11 cellular contexts compared by ENCODE assay signal in genomic region chr12:113932411-113933196, GRCh38. TPM values are rescaled to one million over a fixed set of nuclear protein-coding genes. Genes with fewer than 3 reads are reported as not detected.
DNase-seq lines count a peak whose midpoint lies in the region; ATAC-seq, FAIRE-seq and TF ChIP-seq lines count a peak whose summit lies in the region.
"Had no signal": no experiment of that assay in that cellular context is flagged by ENCODE, and none has a peak within 500 bp of the region (broad histone marks: within the 10 kb centered on the region; RNA-seq: fewer than 3 reads in every experiment).

No MANE protein-coding gene starts in this region.

- H3K27ac ChIP-seq in GM23338 (ENCODE audit: low read depth) (peak overlapping the region; percentile 55; the same call in 1 of the 2 replicates), astrocyte (ENCODE audit: low read depth, low read length) (peak overlapping the region; percentile 59)

- H2AFZ ChIP-seq in GM23338 (no peak overlapping the region), astrocyte (ENCODE audit: low read depth, low read length) (no peak overlapping the region)

- ATAC-seq in GM23338 = peak; percentile 26
- ATAC-seq in left ventricle myocardium superior = peak; percentile 40
- no peak for ATAC-seq in GM19463 (IDR thresholded peaks at IDR 0.05; ENCODE audit: unreplicated experiment)
- ATAC-seq: SK-N-SH treated with all-trans-retinoic acid at 6 μM for 48 hours; stimulated activated naive CD8-positive, alpha-beta T cell treated with anti-CD3 and anti-CD28 coated beads, Interleukin-15, amount 100 ng/mL, for 72 hours had no signal

- no peaks in the 10 kb centered on the region for H3K9me3 ChIP-seq in astrocyte (ENCODE audit: insufficient read depth, low read depth, low read length)

- H3K36me3 Mint-ChIP-seq in GM23338 (ENCODE audit: low read depth) = peaks cover 35% of the 10 kb centered on the region
- H3K36me3 Mint-ChIP-seq in astrocyte (ENCODE audit: low read depth, unreplicated experiment) = peaks cover 10% of the 10 kb centered on the region

- H3K9ac ChIP-seq in astrocyte (ENCODE audit: low read length) = peak overlapping the region; percentile 63

- peaks cover 41% of the 10 kb centered on the region for H3K4me1 Mint-ChIP-seq in GM23338
- peaks cover 6% of the 10 kb centered on the region for H3K4me1 Mint-ChIP-seq in astrocyte (ENCODE audit: low read depth, unreplicated experiment)

- FAIRE-seq in astrocyte (lab: Jason Lieb, UNC) = no peak

- peaks cover 10% of the 10 kb centered on the region; the same call in 1 of the 2 replicates for H3K36me3 ChIP-seq in GM23338 (ENCODE audit: insufficient read depth)
- H3K36me3 ChIP-seq in astrocyte (ENCODE audit: insufficient read depth, low read length) = peaks cover 5% of the 10 kb centered on the region

- H3K27ac Mint-ChIP-seq in GM23338 (peak overlapping the region; percentile 93), astrocyte (ENCODE audit: unreplicated experiment) (no peak overlapping the region)

- H3F3A ChIP-seq in GM23338 (replicated peaks; ENCODE audit: low read depth) = no peaks in the 10 kb centered on the region

- H4K20me1 ChIP-seq in GM23338 (replicated peaks; ENCODE audit: insufficient read depth) = no peaks in the 10 kb centered on the region; the same call in 1 of the 2 replicates
- peaks cover 7% of the 10 kb centered on the region for H4K20me1 ChIP-seq in astrocyte (ENCODE audit: insufficient read depth, low read length)

- H3K27me3 Mint-ChIP-seq in GM23338 (ENCODE audit: insufficient read depth, low read depth, poor library complexity) (peaks cover 3% of the 10 kb centered on the region), astrocyte (ENCODE audit: low read depth, unreplicated experiment) (no peaks in the 10 kb centered on the region)
- H3K27me3 Mint-ChIP-seq: stimulated activated naive CD8-positive, alpha-beta T cell treated with anti-CD3 and anti-CD28 coated beads, Interleukin-15, amount 100 ng/mL, for 72 hours had no signal

- H3K4me2 ChIP-seq in GM23338 (no peak overlapping the region), astrocyte (ENCODE audit: low read length) (peak overlapping the region; percentile 51)

- peak; percentile 16 for DNase-seq in GM23338 (ENCODE audit: low spot score)
- DNase-seq in astrocyte (ENCODE audit: low read depth) = peak; percentile 12
- peak; percentile 40 for DNase-seq in left ventricle myocardium superior
- peak; percentile 92 for DNase-seq in pons (ENCODE audit: low spot score)
- no peak for DNase-seq in NCI-H2107 (lab: John Stamatoyannopoulos, UW)
- DNase-seq in NK-92 (lab: John Stamatoyannopoulos, UW; ENCODE audit: unreplicated experiment) = no peak
- no peak for DNase-seq in NCI-H2081 treated with DMSO at 0.1 percent for 48 hours (lab: John Stamatoyannopoulos, UW)
- DNase-seq: NCI-H1105 treated with DMSO at 0.1 percent for 48 hours; stimulated activated naive CD8-positive, alpha-beta T cell treated with anti-CD3 and anti-CD28 coated beads, Interleukin-15, amount 100 ng/mL, for 72 hours had no signal

- no peak overlapping the region for H3K4me3 ChIP-seq in GM23338
- H3K4me3 ChIP-seq in astrocyte (ENCODE audit: insufficient read depth, low read depth, low read length) = no peak overlapping the region

- intact Hi-C loops in left ventricle myocardium superior (cut with micrococcal nuclease) = no loop called here

- H3K79me2 ChIP-seq in GM23338 (replicated peaks; ENCODE audit: insufficient read depth) (no peaks in the 10 kb centered on the region), astrocyte (ENCODE audit: insufficient read depth, low read length) (no peaks in the 10 kb centered on the region)

- H3K9me3 Mint-ChIP-seq in GM23338 (no peaks in the 10 kb centered on the region), astrocyte (ENCODE audit: unreplicated experiment) (no peaks in the 10 kb centered on the region)
- H3K9me3 Mint-ChIP-seq: stimulated activated naive CD8-positive, alpha-beta T cell treated with anti-CD3 and anti-CD28 coated beads, Interleukin-15, amount 100 ng/mL, for 72 hours had no signal

- H3K27me3 ChIP-seq in GM23338 (ENCODE audit: insufficient read depth) (no peaks in the 10 kb centered on the region), astrocyte (ENCODE audit: insufficient read depth, low read length) (no peaks in the 10 kb centered on the region)

- H3K4me1 ChIP-seq in GM23338 (ENCODE audit: insufficient read depth) (peaks cover 22% of the 10 kb centered on the region), astrocyte (ENCODE audit: insufficient read depth, low read length) (peaks cover 16% of the 10 kb centered on the region)

- H3K9me2 ChIP-seq in GM23338 (ENCODE audit: insufficient read depth) = no peaks in the 10 kb centered on the region

- H3K4me3 Mint-ChIP-seq in GM23338 (no peak overlapping the region; the same call in 2 of the 3 replicates), astrocyte (ENCODE audit: unreplicated experiment) (no peak overlapping the region)
- H3K4me3 Mint-ChIP-seq: stimulated activated naive CD8-positive, alpha-beta T cell treated with anti-CD3 and anti-CD28 coated beads, Interleukin-15, amount 100 ng/mL, for 72 hours had no signal

- TF ChIP-seq CTCF in GM23338 (conservative IDR thresholded peaks at IDR 0.05; ENCODE audit: low read depth in 2 of 2) (no peak), astrocyte (IDR thresholded peaks at IDR 0.05; ENCODE audit: insufficient read depth, low read depth, low read length) (no peak)

TF ChIP-seq in GM23338, 12 proteins besides CTCF, POLR2A, EP300 and RAD21 (continues in another document):
- TF ChIP-seq ZNF331 (CRISPR knock-in tag; IDR thresholded peaks at IDR 0.05; ENCODE audit: low read depth) = no peak
- no peak for TF ChIP-seq ZNF462 (CRISPR knock-in tag; IDR thresholded peaks at IDR 0.05)
- TF ChIP-seq ETS1 (IDR thresholded peaks at IDR 0.05) = no peak

RNA-seq across cellular contexts. Expression of gene RBM19, which starts 33.5 kb away (rescaled TPM):
- 44.3 and 56.7 TPM in 2 replicates for total RNA-seq in GM23338 (2014; rRNA removed; shearing (Covaris generic))
- 40.1 and 43.4 TPM in 2 replicates for polyA plus RNA-seq in GM23338 (2016; fragmentation: Nextera tagmentation; extraction: Ambion mirVana)
- total RNA-seq in astrocyte (29.6 and 32.3 TPM in 2 replicates), left ventricle myocardium superior (19.8 TPM)

Comparison
In these comparisons a context has a peak if more than half of its experiments do, and no peak if none do; other contexts are left out.
1. DNase-seq: peak in GM23338 (single experiment), astrocyte (single experiment), left ventricle myocardium superior (single experiment) and pons (single experiment); none in NCI-H2107 (single experiment), NK-92 (single experiment) and NCI-H2081 treated with DMSO at 0.1 percent for 48 hours (single experiment).